ENCODE assay signal across 8 cellular contexts in genomic region chr2:240250985-240251847, GRCh38.
A peak's percentile ranks its signal among the peaks of the same experiment; 100 is the strongest.
DNase-seq lines count a peak whose midpoint lies in the region; ATAC-seq, FAIRE-seq and TF ChIP-seq lines count a peak whose summit lies in the region.

No MANE protein-coding gene starts in this region.

- no peaks in the 10 kb centered on the region for H3K79me2 ChIP-seq in keratinocyte (ENCODE audit: control insufficient read depth, insufficient read depth, low read length)

- peak; percentile 69 for FAIRE-seq in keratinocyte (lab: Jason Lieb, UNC)
- FAIRE-seq in D721Med (lab: Jason Lieb, UNC): no peak

- H4K20me1 ChIP-seq in keratinocyte (ENCODE audit: control insufficient read depth, extremely low read depth, insufficient read depth, low read length): no peaks in the 10 kb centered on the region

- no peaks in the 10 kb centered on the region for H3K36me3 ChIP-seq in breast epithelium
- H3K36me3 ChIP-seq in keratinocyte (ENCODE audit: control insufficient read depth in 2 of 2, extremely low read depth in 1 of 2, insufficient read depth in 2 of 2, low read length in 2 of 2): no peaks in the 10 kb centered on the region
- H3K36me3 ChIP-seq in skeletal muscle satellite cell (ENCODE audit: insufficient read depth, low read length): no peaks in the 10 kb centered on the region

- TF ChIP-seq POLR2A in breast epithelium (IDR thresholded peaks at IDR 0.05): no peak

- H3K27me3 ChIP-seq in breast epithelium: no peaks in the 10 kb centered on the region
- no peaks in the 10 kb centered on the region for H3K27me3 ChIP-seq in keratinocyte (ENCODE audit: control insufficient read depth, extremely low read depth, insufficient read depth, low read length)
- H3K27me3 ChIP-seq in skeletal muscle satellite cell (ENCODE audit: control insufficient read depth, insufficient read depth, low read length): no peaks in the 10 kb centered on the region

- no peak for ATAC-seq in HG03521 (IDR thresholded peaks at IDR 0.05; ENCODE audit: unreplicated experiment)

- DNase-seq in ELF-1 (ENCODE audit: low read depth, low spot score) (peak; percentile 91), NCI-H2196 (lab: John Stamatoyannopoulos, UW; ENCODE audit: unreplicated experiment) (peak; percentile 68), breast epithelium (ENCODE audit: low spot score in 2 of 2) (peak; percentile 84 to 85), keratinocyte (ENCODE audit: low read depth, low spot score) (no peak), D721Med (ENCODE audit: insufficient read length, low spot score) (no peak)
- no peak for DNase-seq in activated naive CD4-positive, alpha-beta T cell treated with anti-CD3 and anti-CD28 coated beads, Interleukin-2, amount 50 U/mL, for 16 hours

- no peak overlapping the region for H2AFZ ChIP-seq in keratinocyte (ENCODE audit: control insufficient read depth, low read length)

- no peaks in the 10 kb centered on the region for H3K9me1 ChIP-seq in keratinocyte (ENCODE audit: control insufficient read depth, extremely low read depth, insufficient read depth, low read length)

- peaks cover 5 to 10% of the 10 kb centered on the region in 2 donors for H3K4me1 ChIP-seq in breast epithelium
- peaks cover 40% of the 10 kb centered on the region for H3K4me1 ChIP-seq in keratinocyte (ENCODE audit: control insufficient read depth, extremely low read depth, insufficient read depth, low read length)
- peaks cover 30% of the 10 kb centered on the region for H3K4me1 ChIP-seq in skeletal muscle satellite cell (ENCODE audit: control insufficient read depth, insufficient read depth, low read length)

- intact Hi-C loops in breast epithelium (cut with DNase I; ENCODE audit: low total_unique reads): no loop called here

- H3K27ac ChIP-seq in breast epithelium (peak overlapping the region; percentile 83 to 92), keratinocyte (ENCODE audit: control insufficient read depth, insufficient read depth, low read length) (no peak overlapping the region)

- H3K9ac ChIP-seq in keratinocyte (ENCODE audit: control insufficient read depth, extremely low read depth, insufficient read depth, low read length): peak overlapping the region; percentile 37
- peak overlapping the region; percentile 68 for H3K9ac ChIP-seq in skeletal muscle satellite cell (ENCODE audit: low read depth, low read length)

- peak overlapping the region in 2 of 3 donors; percentile 35 to 57 for H3K4me3 ChIP-seq in breast epithelium
- H3K4me3 ChIP-seq in keratinocyte (ENCODE audit: control insufficient read depth in 2 of 3, extremely low read depth in 1 of 3, insufficient read depth in 2 of 3, low read depth in 1 of 3, low read length in 3 of 3): no peak overlapping the region
- H3K4me3 ChIP-seq in skeletal muscle satellite cell (ENCODE audit: low read length): peak overlapping the region; percentile 60

- H3K4me2 ChIP-seq in keratinocyte (ENCODE audit: control insufficient read depth, extremely low read depth, insufficient read depth, low read depth, low read length) (peak overlapping the region; percentile 45), skeletal muscle satellite cell (ENCODE audit: low read length) (peak overlapping the region; percentile 81)

- no peaks in the 10 kb centered on the region for H3K9me3 ChIP-seq in breast epithelium
- no peaks in the 10 kb centered on the region for H3K9me3 ChIP-seq in keratinocyte (ENCODE audit: control insufficient read depth, low read depth, low read length)
- H3K9me3 ChIP-seq in skeletal muscle satellite cell (replicated peaks; ENCODE audit: low read length): no peaks in the 10 kb centered on the region

- no peak for TF ChIP-seq CTCF in breast epithelium (IDR thresholded peaks at IDR 0.05)
- TF ChIP-seq CTCF in keratinocyte (optimal IDR thresholded peaks at IDR 0.05 in 1 of 3, IDR thresholded peaks at IDR 0.05 in 1 of 3, conservative IDR thresholded peaks at IDR 0.05 in 1 of 3; ENCODE audit: extremely low read depth in 1 of 3, insufficient read depth in 2 of 3, low read length in 3 of 3): no peak
- no peak for TF ChIP-seq CTCF in D721Med (IDR thresholded peaks at IDR 0.05; ENCODE audit: insufficient read depth, missing control alignments)

- dilution Hi-C loops in keratinocyte (cut with MboI; ENCODE audit: extremely low pct_ligation_motif_present, low sequenced_read_pairs): no loop called here

Comparison
In these comparisons a context has a peak if more than half of its experiments do, and no peak if none do; other contexts are left out.
1. DNase-seq: peak in ELF-1 (single experiment), NCI-H2196 (single experiment) and breast epithelium (2 of 2); none in keratinocyte (single experiment), activated naive CD4-positive, alpha-beta T cell treated with anti-CD3 and anti-CD28 coated beads, Interleukin-2, amount 50 U/mL, for 16 hours (single experiment) and D721Med (single experiment).
2. H3K4me3 ChIP-seq: peak in breast epithelium (2 of 3) and skeletal muscle satellite cell (single experiment); none in keratinocyte (0 of 3).